In the genomic region with DNA sequence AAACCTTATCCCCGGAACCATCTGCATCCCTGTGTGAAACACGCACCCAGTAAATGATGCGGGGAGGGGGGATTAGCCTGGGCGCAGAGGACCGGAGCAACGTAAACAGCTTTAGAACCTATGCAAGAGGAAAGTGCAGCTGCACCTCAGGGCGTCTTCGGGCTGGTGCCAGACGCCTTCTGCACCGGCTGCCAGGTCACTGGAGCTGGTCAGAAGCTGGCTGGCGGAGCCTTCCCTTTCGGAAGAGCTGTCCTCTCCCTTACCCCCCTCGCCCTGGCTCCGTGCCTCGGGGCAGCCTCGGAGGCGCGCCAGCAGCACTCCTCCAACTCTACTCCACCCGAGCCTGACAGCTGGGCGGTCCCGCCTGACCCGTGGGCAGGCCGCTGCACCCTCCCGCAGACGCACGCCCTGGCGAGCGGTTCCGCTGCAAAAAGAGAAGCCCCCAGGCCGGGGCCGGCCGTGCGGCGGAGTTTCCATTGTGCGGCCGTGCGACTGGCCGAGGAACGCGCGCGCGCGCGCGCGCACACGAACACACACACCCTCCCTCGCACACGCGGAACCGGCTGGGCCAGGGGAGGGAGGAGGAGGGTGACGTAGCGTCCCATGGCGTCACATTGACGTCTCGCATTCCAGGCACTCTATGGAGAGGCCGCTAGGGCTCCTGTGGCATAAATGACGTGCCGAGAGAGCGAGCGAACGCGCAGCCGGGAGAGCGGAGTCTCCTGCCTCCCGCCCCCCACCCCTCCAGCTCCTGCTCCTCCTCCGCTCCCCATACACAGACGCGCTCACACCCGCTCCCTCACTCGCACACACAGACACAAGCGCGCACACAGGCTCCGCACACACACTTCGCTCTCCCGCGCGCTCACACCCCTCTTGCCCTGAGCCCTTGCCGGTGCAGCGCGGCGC, we compare ENCODE assay signal across 1 cellular context.
A peak's percentile ranks its signal among the peaks of the same experiment; 100 is the strongest.
TF ChIP-seq lines count a peak whose summit lies in the region.

A gene (plus strand): TSS at position 699 of the 909 bp plus-strand sequence. CDS start 6,158 bp downstream, outside the sequence.

TF ChIP-seq in H1, 55 proteins besides CTCF, POLR2A, EP300 and RAD21:
- TF ChIP-seq SIN3A (conservative IDR thresholded peaks at IDR 0.05 in 1 of 2, IDR thresholded peaks at IDR 0.05 in 1 of 2; ENCODE audit: low read depth in 1 of 2, low read length in 2 of 2) (0 out of 4 replicates have a peak, but pooled peaks have one; percentile 45 to 64), PHF8 (conservative IDR thresholded peaks at IDR 0.05; ENCODE audit: low read depth, low read length) (0 out of 2 replicates have a peak, but pooled peaks have one; percentile 26), CREB1 (IDR thresholded peaks at IDR 0.05) (peak; percentile 97), SIRT6 (IDR thresholded peaks at IDR 0.05; ENCODE audit: low read length) (no peak), ASH2L (IDR thresholded peaks at IDR 0.05; ENCODE audit: low read length) (peak; percentile 55), JUN (IDR thresholded peaks at IDR 0.05; ENCODE audit: low read depth, low read length) (no peak), KDM4A (IDR thresholded peaks at IDR 0.05; ENCODE audit: low read depth, low read length, severe bottlenecking) (peak; percentile 98), TEAD4 (IDR thresholded peaks at IDR 0.05; ENCODE audit: low read depth, low read length) (peak; percentile 99), TCF12 (IDR thresholded peaks at IDR 0.05; ENCODE audit: low read depth, low read length) (no peak), TAF1 (IDR thresholded peaks at IDR 0.05; ENCODE audit: low read depth, low read length) (peak; percentile 64; the same call in 1 of the 2 replicates), BACH1 (IDR thresholded peaks at IDR 0.05; ENCODE audit: low read length) (peak; percentile 33; the same call in 1 of the 2 replicates), POLR2AphosphoS5 (IDR thresholded peaks at IDR 0.05; ENCODE audit: low read depth, low read length) (no peak), JUND (IDR thresholded peaks at IDR 0.05; ENCODE audit: low read length) (0 out of 2 replicates have a peak, but pooled peaks have one; percentile 33), CTBP2 (IDR thresholded peaks at IDR 0.05; ENCODE audit: borderline replicate concordance, insufficient read depth, insufficient read length, low read length) (peak; percentile 69), HDAC2 (IDR thresholded peaks at IDR 0.05; ENCODE audit: borderline replicate concordance in 1 of 2, low read depth in 2 of 2, low read length in 2 of 2) (peak; percentile 37 to 60; a peak in 2 of 4 replicates), SIX5 (IDR thresholded peaks at IDR 0.05; ENCODE audit: low read depth, low read length) (no peak), RBBP5 (IDR thresholded peaks at IDR 0.05; ENCODE audit: borderline replicate concordance, low read depth, low read length) (peak; percentile 63; the same call in 1 of the 2 replicates), HDAC6 (IDR thresholded peaks at IDR 0.05; ENCODE audit: low read depth, low read length) (no peak), RNF2 (IDR thresholded peaks at IDR 0.05; ENCODE audit: borderline replicate concordance, low read depth, low read length, missing control alignments, poor library complexity, severe bottlenecking) (peak; percentile 37), TBP (IDR thresholded peaks at IDR 0.05; ENCODE audit: low read depth, low read length) (peak; percentile 58)
- TF ChIP-seq, protein P1, sequence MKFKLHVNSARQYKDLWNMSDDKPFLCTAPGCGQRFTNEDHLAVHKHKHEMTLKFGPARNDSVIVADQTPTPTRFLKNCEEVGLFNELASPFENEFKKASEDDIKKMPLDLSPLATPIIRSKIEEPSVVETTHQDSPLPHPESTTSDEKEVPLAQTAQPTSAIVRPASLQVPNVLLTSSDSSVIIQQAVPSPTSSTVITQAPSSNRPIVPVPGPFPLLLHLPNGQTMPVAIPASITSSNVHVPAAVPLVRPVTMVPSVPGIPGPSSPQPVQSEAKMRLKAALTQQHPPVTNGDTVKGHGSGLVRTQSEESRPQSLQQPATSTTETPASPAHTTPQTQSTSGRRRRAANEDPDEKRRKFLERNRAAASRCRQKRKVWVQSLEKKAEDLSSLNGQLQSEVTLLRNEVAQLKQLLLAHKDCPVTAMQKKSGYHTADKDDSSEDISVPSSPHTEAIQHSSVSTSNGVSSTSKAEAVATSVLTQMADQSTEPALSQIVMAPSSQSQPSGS (IDR thresholded peaks at IDR 0.05; ENCODE audit: low read length), result peak; percentile 52; the same call in 1 of the 2 replicates
- TF ChIP-seq, protein P2, sequence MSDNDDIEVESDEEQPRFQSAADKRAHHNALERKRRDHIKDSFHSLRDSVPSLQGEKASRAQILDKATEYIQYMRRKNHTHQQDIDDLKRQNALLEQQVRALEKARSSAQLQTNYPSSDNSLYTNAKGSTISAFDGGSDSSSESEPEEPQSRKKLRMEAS (IDR thresholded peaks at IDR 0.05), result peak; percentile 7; the same call in 1 of the 2 replicates
TF ChIP-seq in H1: peak in this region for 16.
